21 cellular contexts compared by ENCODE assay signal in genomic region chrX:120287513-120288112, GRCh38. TPM values are rescaled to one million over a fixed set of nuclear protein-coding genes. Genes with fewer than 3 reads are reported as not detected.
DNase-seq lines count a peak whose midpoint lies in the region; ATAC-seq and FAIRE-seq lines count a peak whose summit lies in the region.
"Had no signal": no experiment of that assay in that cellular context is flagged by ENCODE, and none has a peak within 500 bp of the region (broad histone marks: within the 10 kb centered on the region; RNA-seq: fewer than 3 reads in every experiment).

No MANE protein-coding gene starts in this region.

- H3K4me1 ChIP-seq in BLaER1 treated with 17β-estradiol and CSF1 and Interleukin-3, amounts not matched to agents 10 nM and 100 nM = peaks cover 20 to 65% (median 59%) of the 10 kb centered on the region in 10 experiments
- H3K4me1 ChIP-seq: A549, left lung, tibial nerve had no signal

- H3K9me3 Mint-ChIP-seq in activated CD4-positive, alpha-beta memory T cell treated with anti-CD3 and anti-CD28 coated beads, Interleukin-2, amount 10 ng/mL, durations not matched to agents 7 days and 5 days = no peaks in the 10 kb centered on the region

- H3K9me3 ChIP-seq in BLaER1 treated with 17β-estradiol and CSF1 and Interleukin-3, amounts not matched to agents 10 nM and 100 nM (replicated peaks in 1 of 11) = no peaks in the 10 kb centered on the region; a peak in 2 of 22 replicates
- H3K9me3 ChIP-seq: A549, heart left ventricle, left lung, tibial nerve had no signal

- peak overlapping the region in 9 of 11 experiments; percentile 1 to 64 (median 52); a peak in 18 of 22 replicates for H3K27ac ChIP-seq in BLaER1 treated with 17β-estradiol and CSF1 and Interleukin-3, amounts not matched to agents 10 nM and 100 nM
- H3K27ac ChIP-seq: A549, heart left ventricle, skin epidermis, tibial nerve had no signal

- H3K4me3 Mint-ChIP-seq in activated CD4-positive, alpha-beta memory T cell treated with anti-CD3 and anti-CD28 coated beads, Interleukin-2, amount 10 ng/mL, durations not matched to agents 7 days and 5 days = no peak overlapping the region
- H3K4me3 Mint-ChIP-seq: neural crest cell had no signal

- H4K20me1 ChIP-seq in BLaER1 treated with 17β-estradiol and CSF1 and Interleukin-3, amounts not matched to agents 10 nM and 100 nM = no peaks in the 10 kb centered on the region

- H3K27me3 Mint-ChIP-seq in activated CD4-positive, alpha-beta memory T cell treated with anti-CD3 and anti-CD28 coated beads, Interleukin-2, amount 10 ng/mL, durations not matched to agents 7 days and 5 days = peaks cover 5% of the 10 kb centered on the region

- CTCF ChIA-PET in activated CD4-positive, alpha-beta memory T cell treated with anti-CD3 and anti-CD28 coated beads, Interleukin-2, amount 10 ng/mL, durations not matched to agents 7 days and 5 days (lab: Charles Lee) = no interaction called here

- peak overlapping the region in 1 of 11 experiments; percentile 28; a peak in 1 of 22 replicates for H3K9ac ChIP-seq in BLaER1 treated with 17β-estradiol and CSF1 and Interleukin-3, amounts not matched to agents 10 nM and 100 nM

- H3K4me3 ChIP-seq in BLaER1 treated with 17β-estradiol and CSF1 and Interleukin-3, amounts not matched to agents 10 nM and 100 nM = no peak overlapping the region
- H3K4me3 ChIP-seq: A549, heart left ventricle, left lung, skin epidermis, tibial nerve had no signal

- no peaks in the 10 kb centered on the region for H3K4me1 Mint-ChIP-seq in activated CD4-positive, alpha-beta memory T cell treated with anti-CD3 and anti-CD28 coated beads, Interleukin-2, amount 10 ng/mL, durations not matched to agents 7 days and 5 days

- H3K36me3 ChIP-seq in BLaER1 treated with 17β-estradiol and CSF1 and Interleukin-3, amounts not matched to agents 10 nM and 100 nM = no peaks in the 10 kb centered on the region
- H3K36me3 ChIP-seq: heart left ventricle, left lung, tibial nerve had no signal

- FAIRE-seq in GM19239 (lab: Jason Lieb, UNC) = peak; percentile 98
- FAIRE-seq: A549, bronchial epithelial cell had no signal

- H3K36me3 Mint-ChIP-seq in activated CD4-positive, alpha-beta memory T cell treated with anti-CD3 and anti-CD28 coated beads, Interleukin-2, amount 10 ng/mL, durations not matched to agents 7 days and 5 days (ENCODE audit: low read depth) = no peaks in the 10 kb centered on the region

- peak; percentile 65 for ATAC-seq in HG02623 (IDR thresholded peaks at IDR 0.05; ENCODE audit: unreplicated experiment)
- ATAC-seq in HG03432 (IDR thresholded peaks at IDR 0.05; ENCODE audit: unreplicated experiment) = peak; percentile 61
- ATAC-seq: A549, HCT116, heart left ventricle, PC-3 had no signal

- DNase-seq in GM19239 (ENCODE audit: insufficient read length, low spot score) (no peak), NK-92 (lab: John Stamatoyannopoulos, UW; ENCODE audit: unreplicated experiment) (no peak), dedifferentiated amniotic fluid mesenchymal stem cell (ENCODE audit: extremely low spot score) (no peak)
- DNase-seq in stimulated activated CD4-positive, alpha-beta T cell treated with anti-CD3 and anti-CD28 coated beads, Interleukin-4, amount 100 ng/mL, for 24 hours = no peak
- DNase-seq in activated CD4-positive, alpha-beta memory T cell treated with anti-CD3 and anti-CD28 coated beads, Interleukin-2, amount 10 ng/mL, durations not matched to agents 7 days and 5 days = no peak
- DNase-seq: activated CD4-positive, alpha-beta T cell treated with anti-CD3 and anti-CD28 coated beads for 48 hours; activated effector memory CD4-positive, alpha-beta T cell treated with Interleukin-2 at 50 U/mL for 16 hours; DMS 273 treated with DMSO at 0.1 percent for 48 hours; heart left ventricle; left lung; NCI-H1694 treated with DMSO at 0.1 percent for 48 hours; PC-3 had no signal

- POLR2A ChIA-PET in activated CD4-positive, alpha-beta memory T cell treated with anti-CD3 and anti-CD28 coated beads, Interleukin-2, amount 10 ng/mL, durations not matched to agents 7 days and 5 days (lab: Charles Lee) = no interaction called here

- no peak overlapping the region for H3K27ac Mint-ChIP-seq in activated CD4-positive, alpha-beta memory T cell treated with anti-CD3 and anti-CD28 coated beads, Interleukin-2, amount 10 ng/mL, durations not matched to agents 7 days and 5 days

- peak overlapping the region; percentile 25 to 79 (median 64) for H3K4me2 ChIP-seq in BLaER1 treated with 17β-estradiol and CSF1 and Interleukin-3, amounts not matched to agents 10 nM and 100 nM
- H3K4me2 ChIP-seq: A549 had no signal

- no peaks in the 10 kb centered on the region for H3K27me3 ChIP-seq in BLaER1 treated with 17β-estradiol and CSF1 and Interleukin-3, amounts not matched to agents 10 nM and 100 nM
- H3K27me3 ChIP-seq: left lung, tibial nerve had no signal

RNA-seq across cellular contexts. Expression of gene TMEM255A, which starts 23.6 kb away (rescaled TPM):
- not detected for total RNA-seq in activated CD4-positive, alpha-beta memory T cell treated with anti-CD3 and anti-CD28 coated beads, Interleukin-2, amount 10 ng/mL, durations not matched to agents 7 days and 5 days
- total RNA-seq: bronchial epithelial cell, PC-3 had no signal

RNA-seq across cellular contexts. Expression of gene ZBTB33, which starts 37.0 kb away (rescaled TPM):
- 10 to 100 TPM; 17.9 to 19.5 TPM for total RNA-seq in activated CD4-positive, alpha-beta memory T cell treated with anti-CD3 and anti-CD28 coated beads, Interleukin-2, amount 10 ng/mL, durations not matched to agents 7 days and 5 days
